8 cellular contexts compared by ENCODE assay signal in the genomic region with DNA sequence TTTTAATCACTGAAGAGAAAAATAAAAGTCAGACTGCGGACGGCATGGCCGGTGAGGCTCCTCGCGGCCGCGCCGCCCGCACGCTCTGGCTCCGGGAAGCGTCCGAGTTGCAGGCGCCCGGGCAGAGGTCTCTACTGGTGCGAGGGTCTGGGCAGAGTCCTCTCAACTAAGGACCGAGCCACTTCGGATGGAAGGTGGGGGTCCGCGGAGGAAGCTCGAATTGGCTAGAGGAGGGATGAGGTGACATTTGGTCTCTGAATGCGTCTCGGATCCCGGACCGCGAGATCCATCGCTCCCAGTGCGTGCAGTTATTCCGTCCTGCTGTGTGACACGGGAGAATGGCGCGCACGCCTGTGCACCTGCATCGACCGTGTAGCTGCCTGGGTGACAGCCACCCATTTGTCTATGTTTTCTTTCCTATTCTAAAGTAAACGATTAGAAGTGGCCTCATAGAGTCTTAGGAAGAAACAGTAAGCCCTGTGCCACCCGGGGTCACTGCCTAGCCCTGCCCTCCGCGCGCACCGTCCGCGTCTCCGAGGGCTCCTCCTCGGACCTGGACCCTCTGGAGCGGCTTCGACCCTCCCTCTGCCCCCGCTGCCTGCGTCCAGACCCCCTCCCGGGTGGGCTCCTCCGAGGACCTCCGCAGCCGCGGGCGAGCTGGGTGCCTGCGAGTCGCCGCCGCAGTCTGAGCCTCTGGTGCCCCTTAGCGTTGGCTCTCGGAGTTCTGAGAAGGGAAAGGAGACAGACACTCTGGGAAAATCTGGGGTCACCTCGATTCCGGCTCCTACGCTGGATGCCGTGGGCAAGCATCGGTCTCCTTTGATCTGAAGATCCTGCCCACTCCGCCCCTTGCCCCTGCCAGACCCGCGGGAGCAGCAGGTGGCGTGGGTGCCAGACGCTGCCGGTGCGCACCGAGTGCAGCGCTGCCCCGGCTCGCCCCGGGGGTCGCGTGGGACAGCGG.
DNase-seq lines count a peak whose midpoint lies in the region; ATAC-seq, FAIRE-seq and TF ChIP-seq lines count a peak whose summit lies in the region.

No MANE protein-coding gene starts in this region.

- H3K79me2 ChIP-seq in GM23338 (replicated peaks; ENCODE audit: insufficient read depth) (peaks cover 9% of the 10 kb centered on the region), PC-9 (ENCODE audit: low read depth) (no peaks in the 10 kb centered on the region)

- H4K20me1 ChIP-seq in GM23338 (replicated peaks; ENCODE audit: insufficient read depth) (0 out of 2 replicates have a peak, but pooled peaks cover 9% of the 10 kb centered on the region), PC-9 (ENCODE audit: insufficient read depth) (peaks cover 24% of the 10 kb centered on the region)

- TF ChIP-seq RAD21 in A549 (conservative IDR thresholded peaks at IDR 0.05 in 1 of 2, IDR thresholded peaks at IDR 0.05 in 1 of 2): peak; percentile 36 to 49; a peak in 4 of 5 replicates

- H3K4me3 Mint-ChIP-seq in GM23338: peak overlapping the region; percentile 88

- no peak overlapping the region for H3K9ac ChIP-seq in duodenal mucosa (ENCODE audit: low read depth in 1 of 2, low read length in 2 of 2)
- no peak overlapping the region for H3K9ac ChIP-seq in mucosa of stomach (ENCODE audit: low read length)

- peaks cover 14% of the 10 kb centered on the region for H3K4me1 Mint-ChIP-seq in GM23338

- H3K36me3 ChIP-seq in GM23338 (ENCODE audit: insufficient read depth): no peaks in the 10 kb centered on the region
- H3K36me3 ChIP-seq in PC-9 (ENCODE audit: low read depth): no peaks in the 10 kb centered on the region
- H3K36me3 ChIP-seq in duodenal mucosa (ENCODE audit: control insufficient read depth in 1 of 2, insufficient read depth in 2 of 2, low read length in 2 of 2): no peaks in the 10 kb centered on the region
- no peaks in the 10 kb centered on the region for H3K36me3 ChIP-seq in mucosa of stomach (ENCODE audit: control insufficient read depth, insufficient read depth, low read length)
- no peaks in the 10 kb centered on the region for H3K36me3 ChIP-seq in uterus

- H3K27me3 ChIP-seq in GM23338 (ENCODE audit: insufficient read depth) (peaks cover 47% of the 10 kb centered on the region), PC-9 (ENCODE audit: insufficient read depth, low read depth) (no peaks in the 10 kb centered on the region), duodenal mucosa (ENCODE audit: control insufficient read depth in 1 of 2, insufficient read depth in 2 of 2, low read length in 2 of 2) (peaks cover 22 to 26% of the 10 kb centered on the region in 2 donors), mucosa of stomach (ENCODE audit: control insufficient read depth, insufficient read depth, low read length) (peaks cover 31% of the 10 kb centered on the region), uterus (peaks cover 0 to 10% of the 10 kb centered on the region in 2 donors)

- no peak for TF ChIP-seq POLR2A in A549 (IDR thresholded peaks at IDR 0.05; ENCODE audit: low read length)
- no peak for TF ChIP-seq POLR2A in uterus (IDR thresholded peaks at IDR 0.05)

- peaks cover 3% of the 10 kb centered on the region; the same call in 1 of the 2 replicates for H3F3A ChIP-seq in GM23338 (replicated peaks; ENCODE audit: low read depth)
- H3F3A ChIP-seq in PC-9 (ENCODE audit: insufficient read depth, low read depth): no peaks in the 10 kb centered on the region

- ATAC-seq in A549 (peak; percentile 67 to 87), GM23338 (peak; percentile 68), HG02763 (IDR thresholded peaks at IDR 0.05; ENCODE audit: unreplicated experiment) (no peak)

- peak overlapping the region; percentile 100 for H2AFZ ChIP-seq in GM23338
- H2AFZ ChIP-seq in PC-9: peak overlapping the region; percentile 73

- WGBS in A549 (ENCODE audit: missing lambda C conversion rate): under 1% methylated on average over 17 of the region's 81 CpGs

- H3K4me2 ChIP-seq in A549 (peak overlapping the region; percentile 94), GM23338 (peak overlapping the region; percentile 96), PC-9 (peak overlapping the region; percentile 83)

- H3K9me2 ChIP-seq in GM23338 (ENCODE audit: insufficient read depth) (no peaks in the 10 kb centered on the region), PC-9 (ENCODE audit: insufficient read depth) (no peaks in the 10 kb centered on the region)

- H3K9me3 ChIP-seq in A549: no peaks in the 10 kb centered on the region
- no peaks in the 10 kb centered on the region; the same call in 1 of the 2 replicates for H3K9me3 ChIP-seq in PC-9 (ENCODE audit: insufficient read depth, low read depth)
- no peaks in the 10 kb centered on the region for H3K9me3 ChIP-seq in duodenal mucosa (ENCODE audit: control insufficient read depth in 1 of 2, low read length in 2 of 2)
- no peaks in the 10 kb centered on the region for H3K9me3 ChIP-seq in mucosa of stomach (ENCODE audit: control insufficient read depth, low read length)
- no peaks in the 10 kb centered on the region for H3K9me3 ChIP-seq in uterus

- H3K27ac ChIP-seq in A549 (no peak overlapping the region), GM23338 (ENCODE audit: low read depth) (no peak overlapping the region), PC-9 (no peak overlapping the region), duodenal mucosa (ENCODE audit: low read depth, low read length) (no peak overlapping the region), uterus (no peak overlapping the region)

- H3K4me3 ChIP-seq in A549 (peak overlapping the region; percentile 53), GM23338 (peak overlapping the region; percentile 90), PC-9 (peak overlapping the region; percentile 61), duodenal mucosa (ENCODE audit: low read depth in 1 of 2, low read length in 2 of 2) (peak overlapping the region; percentile 48 to 65), mucosa of stomach (ENCODE audit: low read length) (peak overlapping the region; percentile 41), uterus (peak overlapping the region; percentile 11)

- DNase-seq in A549 (ENCODE audit: low read depth in 1 of 2, low spot score in 1 of 2): peak in 1 of 2 experiments; percentile 15
- DNase-seq in GM23338 (ENCODE audit: low spot score): peak; percentile 83
- DNase-seq in PC-9: peak in 1 of 2 experiments; percentile 29
- DNase-seq in uterus: no peak
- DNase-seq in OCI-M1 (lab: John Stamatoyannopoulos, UW): no peak

- BruUV-seq in PC-9 (replicated peaks; lab: Mats Ljungman, UMichigan): no TSS peak

- CTCF ChIA-PET in A549 (lab: Yijun Ruan, JAX): interaction anchor here (0.8 to 1.4 kb wide), 2 partner anchors 656 to 666 kb away, joined by 3 to 4 read pairs; no protein-coding TSS in a partner anchor
- CTCF ChIA-PET in PC-9 (lab: Charles Lee): interaction anchor here (1.0 kb wide), 1 partner anchor 46 kb away, joined by 7 read pairs; no protein-coding TSS in a partner anchor

- TF ChIP-seq EP300 in A549 (IDR thresholded peaks at IDR 0.05): no peak

- TF ChIP-seq CTCF in A549 (IDR thresholded peaks at IDR 0.05) (peak; percentile 27), GM23338 (conservative IDR thresholded peaks at IDR 0.05; ENCODE audit: low read depth in 2 of 2) (peak; percentile 62 to 89), PC-9 (conservative IDR thresholded peaks at IDR 0.05) (peak; percentile 59), uterus (IDR thresholded peaks at IDR 0.05) (no peak)

- H3K27ac Mint-ChIP-seq in GM23338: no peak overlapping the region

- no peak for FAIRE-seq in A549 (lab: Jason Lieb, UNC)

- POLR2A ChIA-PET in A549 (lab: Yijun Ruan, JAX) (no interaction called here), PC-9 (lab: Charles Lee; ENCODE audit: unreplicated experiment) (no interaction called here)

- intact Hi-C loops in PC-9 (cut with micrococcal nuclease; ENCODE audit: unreplicated experiment) (loop anchor here (2.0 kb wide), 1 partner anchor 657 kb away; no protein-coding TSS in a partner anchor), uterus (cut with DNase I; ENCODE audit: low total_unique reads) (no loop called here)

- no peaks in the 10 kb centered on the region for H3K4me1 ChIP-seq in A549
- H3K4me1 ChIP-seq in GM23338 (ENCODE audit: insufficient read depth): peaks cover 6% of the 10 kb centered on the region; the same call in 1 of the 2 replicates
- no peaks in the 10 kb centered on the region for H3K4me1 ChIP-seq in PC-9 (replicated peaks; ENCODE audit: insufficient read depth)
- H3K4me1 ChIP-seq in duodenal mucosa (ENCODE audit: control insufficient read depth in 1 of 2, insufficient read depth in 2 of 2, low read length in 2 of 2): peaks cover 0 to 4% of the 10 kb centered on the region in 2 donors
- peaks cover 28% of the 10 kb centered on the region for H3K4me1 ChIP-seq in mucosa of stomach (ENCODE audit: control insufficient read depth, insufficient read depth, low read length)
- peaks cover 0 to 10% of the 10 kb centered on the region in 2 donors for H3K4me1 ChIP-seq in uterus

- peaks cover 28% of the 10 kb centered on the region for H3K27me3 Mint-ChIP-seq in GM23338 (ENCODE audit: insufficient read depth, low read depth, poor library complexity)

- no peaks in the 10 kb centered on the region for H3K36me3 Mint-ChIP-seq in GM23338 (ENCODE audit: low read depth)

- H3K9me3 Mint-ChIP-seq in GM23338: no peaks in the 10 kb centered on the region

TF ChIP-seq in A549, 52 proteins besides CTCF, POLR2A, EP300 and RAD21:
- TF ChIP-seq MAZ (IDR thresholded peaks at IDR 0.05; ENCODE audit: borderline replicate concordance, low read depth, low read length): no peak
- TF ChIP-seq CHD2 (IDR thresholded peaks at IDR 0.05; ENCODE audit: low read length, partially characterized antibody): no peak
- no peak for TF ChIP-seq RNF2 (IDR thresholded peaks at IDR 0.05; ENCODE audit: borderline replicate concordance, low read depth)

TF ChIP-seq in GM23338, 12 proteins besides CTCF, POLR2A, EP300 and RAD21 (continues in another document):
- no peak for TF ChIP-seq EZH2phosphoT487 (IDR thresholded peaks at IDR 0.05; ENCODE audit: unreplicated experiment)
- no peak for TF ChIP-seq EZH2 (IDR thresholded peaks at IDR 0.05; ENCODE audit: low read depth, unreplicated experiment)

Comparison
In these comparisons a context has a peak if more than half of its experiments do, and no peak if none do; other contexts are left out.
1. H3K4me3 ChIP-seq: peak in every context shown above with its lines; median percentile 90 in GM23338; 61 in PC-9; 56 in duodenal mucosa; 53 in A549; 41 in mucosa of stomach; 11 in uterus.
2. CTCF ChIP-seq: peak in A549 (single experiment), GM23338 (2 of 2) and PC-9 (single experiment); none in uterus (0 of 4).
3. Peak in every context shown above with its lines, with median percentiles within 50 percentile points of each other: H3K4me2 ChIP-seq.